ENCODE assay signal across 1 cellular context in genomic region chr6:43983632-43984031, GRCh38.
TF ChIP-seq lines count a peak whose summit lies in the region.

No MANE protein-coding gene starts in this region.

TF ChIP-seq in HEK293, 187 proteins besides CTCF, POLR2A, EP300 and RAD21 (continued from another document and continues in another):
- TF ChIP-seq PRDM2 (tag by site-specific recombination; IDR thresholded peaks at IDR 0.05; ENCODE audit: borderline replicate concordance) (no peak), ZNF366 (tag by site-specific recombination; conservative IDR thresholded peaks at IDR 0.05) (no peak), ZNF561 (tag by site-specific recombination; IDR thresholded peaks at IDR 0.05; ENCODE audit: borderline replicate concordance) (0 out of 2 replicates have a peak, but pooled peaks have one; percentile 55), ZNF2 (tag by site-specific recombination; IDR thresholded peaks at IDR 0.05) (no peak), ZEB2 (tag by site-specific recombination; IDR thresholded peaks at IDR 0.05) (0 out of 2 replicates have a peak, but pooled peaks have one; percentile 22), ZNF398 (tag by site-specific recombination; IDR thresholded peaks at IDR 0.05) (0 out of 2 replicates have a peak, but pooled peaks have one; percentile 20), OSR2 (tag by site-specific recombination; IDR thresholded peaks at IDR 0.05) (peak; percentile 91), ZNF157 (tag by site-specific recombination; IDR thresholded peaks at IDR 0.05) (no peak), KLF9 (tag by site-specific recombination; IDR thresholded peaks at IDR 0.05; ENCODE audit: low read depth) (no peak), ZNF18 (tag by site-specific recombination; IDR thresholded peaks at IDR 0.05) (peak; percentile 50), ZNF24 (tag by site-specific recombination; IDR thresholded peaks at IDR 0.05) (no peak), TCF7L2 (IDR thresholded peaks at IDR 0.05; ENCODE audit: borderline replicate concordance, low read depth, low read length) (peak; percentile 59; the same call in 1 of the 2 replicates), ZIC2 (tag by site-specific recombination; IDR thresholded peaks at IDR 0.05) (peak; percentile 98), ZNF19 (tag by site-specific recombination; IDR thresholded peaks at IDR 0.05; ENCODE audit: low read depth) (no peak), ZNF148 (tag by site-specific recombination; IDR thresholded peaks at IDR 0.05; ENCODE audit: borderline replicate concordance) (no peak), PRDM1 (tag by site-specific recombination; IDR thresholded peaks at IDR 0.05) (no peak), SCRT2 (tag by site-specific recombination; IDR thresholded peaks at IDR 0.05) (no peak), ZNF585B (tag by site-specific recombination; IDR thresholded peaks at IDR 0.05) (no peak), WT1 (tag by site-specific recombination; IDR thresholded peaks at IDR 0.05) (peak; percentile 58), ZNF423 (tag by site-specific recombination; IDR thresholded peaks at IDR 0.05) (0 out of 2 replicates have a peak, but pooled peaks have one; percentile 17), ZNF596 (tag by site-specific recombination; IDR thresholded peaks at IDR 0.05) (no peak), YY2 (tag by site-specific recombination; IDR thresholded peaks at IDR 0.05) (no peak), ZFP37 (tag by site-specific recombination; IDR thresholded peaks at IDR 0.05) (no peak), ZNF514 (tag by site-specific recombination; IDR thresholded peaks at IDR 0.05) (no peak), ZNF404 (tag by site-specific recombination; IDR thresholded peaks at IDR 0.05) (no peak), ZBTB8A (tag by site-specific recombination; IDR thresholded peaks at IDR 0.05) (peak; percentile 37; the same call in 1 of the 2 replicates), ZNF335 (tag by site-specific recombination; conservative IDR thresholded peaks at IDR 0.05) (peak; percentile 80), BCL11B (tag by site-specific recombination; IDR thresholded peaks at IDR 0.05; ENCODE audit: low read depth) (no peak)
- TF ChIP-seq, protein P1, sequence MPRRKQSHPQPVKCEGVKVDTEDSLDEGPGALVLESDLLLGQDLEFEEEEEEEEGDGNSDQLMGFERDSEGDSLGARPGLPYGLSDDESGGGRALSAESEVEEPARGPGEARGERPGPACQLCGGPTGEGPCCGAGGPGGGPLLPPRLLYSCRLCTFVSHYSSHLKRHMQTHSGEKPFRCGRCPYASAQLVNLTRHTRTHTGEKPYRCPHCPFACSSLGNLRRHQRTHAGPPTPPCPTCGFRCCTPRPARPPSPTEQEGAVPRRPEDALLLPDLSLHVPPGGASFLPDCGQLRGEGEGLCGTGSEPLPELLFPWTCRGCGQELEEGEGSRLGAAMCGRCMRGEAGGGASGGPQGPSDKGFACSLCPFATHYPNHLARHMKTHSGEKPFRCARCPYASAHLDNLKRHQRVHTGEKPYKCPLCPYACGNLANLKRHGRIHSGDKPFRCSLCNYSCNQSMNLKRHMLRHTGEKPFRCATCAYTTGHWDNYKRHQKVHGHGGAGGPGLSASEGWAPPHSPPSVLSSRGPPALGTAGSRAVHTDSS (tag by site-specific recombination; IDR thresholded peaks at IDR 0.05) = no peak
- TF ChIP-seq, protein P2, sequence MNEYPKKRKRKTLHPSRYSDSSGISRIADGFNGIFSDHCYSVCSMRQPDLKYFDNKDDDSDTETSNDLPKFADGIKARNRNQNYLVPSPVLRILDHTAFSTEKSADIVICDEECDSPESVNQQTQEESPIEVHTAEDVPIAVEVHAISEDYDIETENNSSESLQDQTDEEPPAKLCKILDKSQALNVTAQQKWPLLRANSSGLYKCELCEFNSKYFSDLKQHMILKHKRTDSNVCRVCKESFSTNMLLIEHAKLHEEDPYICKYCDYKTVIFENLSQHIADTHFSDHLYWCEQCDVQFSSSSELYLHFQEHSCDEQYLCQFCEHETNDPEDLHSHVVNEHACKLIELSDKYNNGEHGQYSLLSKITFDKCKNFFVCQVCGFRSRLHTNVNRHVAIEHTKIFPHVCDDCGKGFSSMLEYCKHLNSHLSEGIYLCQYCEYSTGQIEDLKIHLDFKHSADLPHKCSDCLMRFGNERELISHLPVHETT (tag by site-specific recombination; IDR thresholded peaks at IDR 0.05) = no peak
- TF ChIP-seq, protein P3, sequence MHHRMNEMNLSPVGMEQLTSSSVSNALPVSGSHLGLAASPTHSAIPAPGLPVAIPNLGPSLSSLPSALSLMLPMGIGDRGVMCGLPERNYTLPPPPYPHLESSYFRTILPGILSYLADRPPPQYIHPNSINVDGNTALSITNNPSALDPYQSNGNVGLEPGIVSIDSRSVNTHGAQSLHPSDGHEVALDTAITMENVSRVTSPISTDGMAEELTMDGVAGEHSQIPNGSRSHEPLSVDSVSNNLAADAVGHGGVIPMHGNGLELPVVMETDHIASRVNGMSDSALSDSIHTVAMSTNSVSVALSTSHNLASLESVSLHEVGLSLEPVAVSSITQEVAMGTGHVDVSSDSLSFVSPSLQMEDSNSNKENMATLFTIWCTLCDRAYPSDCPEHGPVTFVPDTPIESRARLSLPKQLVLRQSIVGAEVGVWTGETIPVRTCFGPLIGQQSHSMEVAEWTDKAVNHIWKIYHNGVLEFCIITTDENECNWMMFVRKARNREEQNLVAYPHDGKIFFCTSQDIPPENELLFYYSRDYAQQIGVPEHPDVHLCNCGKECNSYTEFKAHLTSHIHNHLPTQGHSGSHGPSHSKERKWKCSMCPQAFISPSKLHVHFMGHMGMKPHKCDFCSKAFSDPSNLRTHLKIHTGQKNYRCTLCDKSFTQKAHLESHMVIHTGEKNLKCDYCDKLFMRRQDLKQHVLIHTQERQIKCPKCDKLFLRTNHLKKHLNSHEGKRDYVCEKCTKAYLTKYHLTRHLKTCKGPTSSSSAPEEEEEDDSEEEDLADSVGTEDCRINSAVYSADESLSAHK (tag by site-specific recombination; IDR thresholded peaks at IDR 0.05) = no peak
- TF ChIP-seq, protein P4, sequence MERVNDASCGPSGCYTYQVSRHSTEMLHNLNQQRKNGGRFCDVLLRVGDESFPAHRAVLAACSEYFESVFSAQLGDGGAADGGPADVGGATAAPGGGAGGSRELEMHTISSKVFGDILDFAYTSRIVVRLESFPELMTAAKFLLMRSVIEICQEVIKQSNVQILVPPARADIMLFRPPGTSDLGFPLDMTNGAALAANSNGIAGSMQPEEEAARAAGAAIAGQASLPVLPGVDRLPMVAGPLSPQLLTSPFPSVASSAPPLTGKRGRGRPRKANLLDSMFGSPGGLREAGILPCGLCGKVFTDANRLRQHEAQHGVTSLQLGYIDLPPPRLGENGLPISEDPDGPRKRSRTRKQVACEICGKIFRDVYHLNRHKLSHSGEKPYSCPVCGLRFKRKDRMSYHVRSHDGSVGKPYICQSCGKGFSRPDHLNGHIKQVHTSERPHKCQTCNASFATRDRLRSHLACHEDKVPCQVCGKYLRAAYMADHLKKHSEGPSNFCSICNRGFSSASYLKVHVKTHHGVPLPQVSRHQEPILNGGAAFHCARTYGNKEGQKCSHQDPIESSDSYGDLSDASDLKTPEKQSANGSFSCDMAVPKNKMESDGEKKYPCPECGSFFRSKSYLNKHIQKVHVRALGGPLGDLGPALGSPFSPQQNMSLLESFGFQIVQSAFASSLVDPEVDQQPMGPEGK (tag by site-specific recombination; IDR thresholded peaks at IDR 0.05) = peak; percentile 22; the same call in 1 of the 2 replicates
- TF ChIP-seq, protein P5, sequence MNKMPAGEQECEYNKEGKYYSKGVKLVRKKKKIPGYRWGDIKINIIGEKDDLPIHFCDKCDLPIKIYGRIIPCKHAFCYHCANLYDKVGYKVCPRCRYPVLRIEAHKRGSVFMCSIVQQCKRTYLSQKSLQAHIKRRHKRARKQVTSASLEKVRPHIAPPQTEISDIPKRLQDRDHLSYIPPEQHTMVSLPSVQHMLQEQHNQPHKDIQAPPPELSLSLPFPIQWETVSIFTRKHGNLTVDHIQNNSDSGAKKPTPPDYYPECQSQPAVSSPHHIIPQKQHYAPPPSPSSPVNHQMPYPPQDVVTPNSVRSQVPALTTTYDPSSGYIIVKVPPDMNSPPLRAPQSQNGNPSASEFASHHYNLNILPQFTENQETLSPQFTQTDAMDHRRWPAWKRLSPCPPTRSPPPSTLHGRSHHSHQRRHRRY (tag by site-specific recombination; IDR thresholded peaks at IDR 0.05) = no peak
- TF ChIP-seq, protein P6, sequence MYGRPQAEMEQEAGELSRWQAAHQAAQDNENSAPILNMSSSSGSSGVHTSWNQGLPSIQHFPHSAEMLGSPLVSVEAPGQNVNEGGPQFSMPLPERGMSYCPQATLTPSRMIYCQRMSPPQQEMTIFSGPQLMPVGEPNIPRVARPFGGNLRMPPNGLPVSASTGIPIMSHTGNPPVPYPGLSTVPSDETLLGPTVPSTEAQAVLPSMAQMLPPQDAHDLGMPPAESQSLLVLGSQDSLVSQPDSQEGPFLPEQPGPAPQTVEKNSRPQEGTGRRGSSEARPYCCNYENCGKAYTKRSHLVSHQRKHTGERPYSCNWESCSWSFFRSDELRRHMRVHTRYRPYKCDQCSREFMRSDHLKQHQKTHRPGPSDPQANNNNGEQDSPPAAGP (tag by site-specific recombination; IDR thresholded peaks at IDR 0.05) = 0 out of 2 replicates have a peak, but pooled peaks have one; percentile 33
